Comparison of ENCODE assay signal across 9 cellular contexts in genomic region chr6:150641398-150642139, GRCh38. TPM values are rescaled to one million over a fixed set of nuclear protein-coding genes. Genes with fewer than 3 reads are reported as not detected.
DNase-seq lines count a peak whose midpoint lies in the region; ATAC-seq, FAIRE-seq and TF ChIP-seq lines count a peak whose summit lies in the region.
"Had no signal": no experiment of that assay in that cellular context is flagged by ENCODE, and none has a peak within 500 bp of the region (broad histone marks: within the 10 kb centered on the region; RNA-seq: fewer than 3 reads in every experiment).

No MANE protein-coding gene starts in this region.

- intact Hi-C loops in testis (cut with DNase I; ENCODE audit: low total_unique reads) = no loop called here

- H3K9me3 ChIP-seq in testis (no peaks in the 10 kb centered on the region), neuronal stem cell (replicated peaks in 1 of 2; ENCODE audit: control insufficient read depth in 2 of 2, insufficient read depth in 1 of 2, low read depth in 1 of 2, low read length in 2 of 2) (peaks cover 0 to 4% of the 10 kb centered on the region in 2 donors)

- no peak overlapping the region for H4K8ac ChIP-seq in neuronal stem cell (ENCODE audit: low read depth, low read length)

- H3K4me2 ChIP-seq in neuronal stem cell (ENCODE audit: insufficient read depth, low read length, poor library complexity, severe bottlenecking) = no peak overlapping the region

- H2BK5ac ChIP-seq in neuronal stem cell (ENCODE audit: low read length) = no peak overlapping the region

- peak overlapping the region in 1 of 2 donors; percentile 3 for H3K27ac ChIP-seq in testis
- H3K27ac ChIP-seq in neuronal stem cell (replicated peaks; ENCODE audit: low read length) = no peak overlapping the region

- ATAC-seq in HG02852 (IDR thresholded peaks at IDR 0.05; ENCODE audit: unreplicated experiment) (peak; percentile 49), memory B cell (ENCODE audit: low read depth) (peak; percentile 75), GM21825 (IDR thresholded peaks at IDR 0.05; ENCODE audit: unreplicated experiment) (no peak)
- ATAC-seq: HCT116 had no signal

- no peaks in the 10 kb centered on the region for H3K79me1 ChIP-seq in neuronal stem cell (ENCODE audit: low read depth, low read length)

- no peak overlapping the region for H3K27ac Mint-ChIP-seq in activated naive CD8-positive, alpha-beta T cell
- peak overlapping the region; percentile 95 for H3K27ac Mint-ChIP-seq in memory B cell

- no peaks in the 10 kb centered on the region for H3K27me3 ChIP-seq in testis
- H3K27me3 ChIP-seq in neuronal stem cell (ENCODE audit: control insufficient read depth in 3 of 3, insufficient read depth in 3 of 3, low read depth in 1 of 3, low read length in 3 of 3) = no peaks in the 10 kb centered on the region

- H3K36me3 ChIP-seq in testis (ENCODE audit: low read depth, missing control alignments) = no peaks in the 10 kb centered on the region
- peaks cover 0 to 5% of the 10 kb centered on the region in 2 donors for H3K36me3 ChIP-seq in neuronal stem cell (replicated peaks in 1 of 2; ENCODE audit: control insufficient read depth in 2 of 2, insufficient read depth in 2 of 2, low read length in 2 of 2)

- H3K4me1 ChIP-seq in testis (no peaks in the 10 kb centered on the region), neuronal stem cell (ENCODE audit: control insufficient read depth in 2 of 2, insufficient read depth in 1 of 2, low read depth in 1 of 2, low read length in 2 of 2) (peaks cover 3 to 4% of the 10 kb centered on the region in 2 donors)

- H4K91ac ChIP-seq in neuronal stem cell (ENCODE audit: low read depth, low read length, poor library complexity) = no peak overlapping the region

- no peak overlapping the region for H3K18ac ChIP-seq in neuronal stem cell (ENCODE audit: low read length)

- H3K4me3 ChIP-seq in testis (no peak overlapping the region), neuronal stem cell (ENCODE audit: low read length in 2 of 2) (no peak overlapping the region)

- H3K36me3 Mint-ChIP-seq in activated naive CD8-positive, alpha-beta T cell = no peaks in the 10 kb centered on the region
- peaks cover 17% of the 10 kb centered on the region for H3K36me3 Mint-ChIP-seq in memory B cell

- no peak overlapping the region for H3K23ac ChIP-seq in neuronal stem cell (ENCODE audit: low read depth, low read length, poor library complexity)

- H3K9ac ChIP-seq in neuronal stem cell (ENCODE audit: low read depth, low read length, poor library complexity) = no peak overlapping the region

- H3K9me3 Mint-ChIP-seq in activated naive CD8-positive, alpha-beta T cell (ENCODE audit: low read depth) = no peaks in the 10 kb centered on the region
- H3K9me3 Mint-ChIP-seq in memory B cell = no peaks in the 10 kb centered on the region

- H2BK12ac ChIP-seq in neuronal stem cell (ENCODE audit: low read length) = no peak overlapping the region

- WGBS in testis, 2 donors = 31 to 44% methylated on average over 6 of the region's 6 CpGs
- WGBS in neuronal stem cell (ENCODE audit: extremely low coverage in 2 of 2, insufficient read length in 2 of 2, insufficient replicate concordance in 1 of 2), 2 donors = no CpG with 5 or more reads among the region's 6 CpGs

- H3K14ac ChIP-seq in neuronal stem cell (ENCODE audit: low read length) = no peak overlapping the region

- peaks cover 7% of the 10 kb centered on the region for H3K27me3 Mint-ChIP-seq in activated naive CD8-positive, alpha-beta T cell
- H3K27me3 Mint-ChIP-seq in memory B cell = no peaks in the 10 kb centered on the region

- H2BK120ac ChIP-seq in neuronal stem cell (ENCODE audit: low read depth, low read length) = no peak overlapping the region

- no peak overlapping the region for H3K4ac ChIP-seq in neuronal stem cell (ENCODE audit: low read length)

- peaks cover 6% of the 10 kb centered on the region for H3K4me1 Mint-ChIP-seq in activated naive CD8-positive, alpha-beta T cell (ENCODE audit: low read depth)
- peaks cover 56% of the 10 kb centered on the region for H3K4me1 Mint-ChIP-seq in memory B cell

- H2AFZ ChIP-seq in neuronal stem cell (ENCODE audit: low read length) = no peak overlapping the region

- DNase-seq in GM12892 (ENCODE audit: insufficient read length) (no peak), memory B cell (ENCODE audit: low spot score in 2 of 2) (peak in 1 of 2 donors; percentile 42), H4 (ENCODE audit: low spot score) (no peak), testis (no peak), neuronal stem cell (ENCODE audit: low spot score) (no peak)

- peak; percentile 83 for FAIRE-seq in GM12892 (lab: Jason Lieb, UNC)

- no peak for TF ChIP-seq CTCF in testis (IDR thresholded peaks at IDR 0.05)

- no peak overlapping the region for H2AK5ac ChIP-seq in neuronal stem cell (ENCODE audit: low read depth, low read length)

- no peak overlapping the region for H2BK15ac ChIP-seq in neuronal stem cell (ENCODE audit: low read length)

- peak overlapping the region; percentile 17 for H3K4me3 Mint-ChIP-seq in activated naive CD8-positive, alpha-beta T cell
- H3K4me3 Mint-ChIP-seq in memory B cell = peak overlapping the region; percentile 71

- no peak for TF ChIP-seq POLR2A in GM12892 (IDR thresholded peaks at IDR 0.05; ENCODE audit: low read depth, low read length)
- TF ChIP-seq POLR2A in testis (IDR thresholded peaks at IDR 0.05) = no peak

RNA-seq across cellular contexts. Expression of gene PLEKHG1, which starts 41.9 kb away (rescaled TPM):
- polyA plus RNA-seq in GM12892 (2012; ENCODE audit: missing spikeins) = 3.3 TPM
- 2.4 and 6.3 TPM in 2 replicates for total RNA-seq in H4 (2014; rRNA removed; shearing (Covaris generic))
- total RNA-seq in testis = 100 to 1,000 TPM; 104 to 130 TPM
- 16.1 TPM for polyA plus RNA-seq in testis (ENCODE audit: insufficient read depth, low read depth, low replicate concordance)
- 10.8 TPM for polyA plus RNA-seq in neuronal stem cell (2013, experiment 1 of 2)
- 11.9 TPM for polyA plus RNA-seq in neuronal stem cell (2013, experiment 2 of 2)

Comparison
In these comparisons a context has a peak if more than half of its experiments do, and no peak if none do; other contexts are left out.
1. RNA of gene PLEKHG1, which starts 41.9 kb away (total RNA-seq): 104 to 130 TPM in testis; 2.4 to 6.3 TPM in H4; every median in the first group is over 10 times any median in the second.